In the genomic region with DNA sequence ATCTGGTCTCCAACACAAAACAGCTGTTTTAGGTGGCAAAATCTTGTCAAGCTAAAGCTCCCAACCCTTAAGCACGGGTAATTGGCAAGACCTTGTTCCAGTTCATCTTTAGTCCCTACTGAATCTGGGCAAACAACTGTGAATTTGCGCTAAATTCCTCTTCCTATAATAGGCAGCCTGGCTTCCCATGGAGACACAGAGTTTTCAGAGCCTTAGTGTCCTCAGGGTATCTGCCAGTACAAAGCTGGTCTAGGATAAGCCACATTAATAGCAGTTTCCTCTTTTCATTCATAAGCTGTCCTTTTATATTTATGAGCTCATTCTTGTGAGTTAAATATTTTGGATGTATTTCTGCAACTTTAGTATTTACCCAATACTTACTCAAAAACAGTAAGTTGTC, we compare ENCODE assay signal across 29 cellular contexts. TPM values are rescaled to one million over a fixed set of nuclear protein-coding genes. Genes with fewer than 3 reads are reported as not detected.
"Had no signal": no experiment of that assay in that cellular context is flagged by ENCODE, and none has a peak within 500 bp of the region (broad histone marks: within the 10 kb centered on the region; RNA-seq: fewer than 3 reads in every experiment).

No MANE protein-coding gene starts in this region.

- H3K36me3 ChIP-seq: breast epithelium, heart right ventricle, right lobe of liver, transverse colon, uterus had no signal

- H3K36me3 Mint-ChIP-seq: activated naive CD8-positive, alpha-beta T cell; memory B cell; stimulated activated effector memory CD8-positive, alpha-beta T cell treated with anti-CD3 and anti-CD28 coated beads, Interleukin-12 subunit alpha, Interleukin-12 subunit beta, amount 100 ng/mL, for 72 hours had no signal

- ATAC-seq: activated T-cell treated with anti-CD3 and anti-CD28 coated beads, Interleukin-2, amount 50 U/mL, for 4 hours; heart right ventricle; left cardiac atrium; mucosa of descending colon; right lobe of liver; stimulated activated effector memory CD8-positive, alpha-beta T cell treated with anti-CD3 and anti-CD28 coated beads, Interleukin-12 subunit alpha, Interleukin-12 subunit beta, amount 100 ng/mL, for 72 hours; stimulated activated naive CD8-positive, alpha-beta T cell treated with anti-CD3 and anti-CD28 coated beads, Interleukin-15, amount 100 ng/mL, for 72 hours had no signal

- H3K27ac Mint-ChIP-seq: activated naive CD8-positive, alpha-beta T cell; activated T-helper 2 cell treated with anti-CD3 and anti-CD28 coated beads, Interferon-gamma antibody, Interleukin-2, Interleukin-4, amounts not matched to agents 10 μg/mL and 5 μg/mL and 100 μg/mL, durations not matched to agents 14 hours and 24 hours and 36 hours; memory B cell; stimulated activated effector memory CD8-positive, alpha-beta T cell treated with anti-CD3 and anti-CD28 coated beads, Interleukin-12 subunit alpha, Interleukin-12 subunit beta, amount 100 ng/mL, for 72 hours; stimulated activated naive CD8-positive, alpha-beta T cell treated with anti-CD3 and anti-CD28 coated beads, Interleukin-15, amount 100 ng/mL, for 72 hours had no signal

- H3K4me1 Mint-ChIP-seq: central memory CD8-positive, alpha-beta T cell; memory B cell; stimulated activated effector memory CD8-positive, alpha-beta T cell treated with anti-CD3 and anti-CD28 coated beads, Interleukin-12 subunit alpha, Interleukin-12 subunit beta, amount 100 ng/mL, for 72 hours; stimulated activated naive CD8-positive, alpha-beta T cell treated with anti-CD3 and anti-CD28 coated beads, Interleukin-15, amount 100 ng/mL, for 72 hours had no signal

- H3K27me3 Mint-ChIP-seq: activated naive CD8-positive, alpha-beta T cell; central memory CD8-positive, alpha-beta T cell; memory B cell; stimulated activated naive CD8-positive, alpha-beta T cell treated with anti-CD3 and anti-CD28 coated beads, Interleukin-15, amount 100 ng/mL, for 72 hours had no signal

- H3K4me1 ChIP-seq: breast epithelium, heart right ventricle, right lobe of liver, transverse colon, uterus had no signal

- H3K9me3 ChIP-seq: breast epithelium, heart right ventricle, mucosa of descending colon, right lobe of liver, transverse colon, uterus had no signal

- H3K9me3 Mint-ChIP-seq: activated T-cell treated with anti-CD3 and anti-CD28 coated beads, Interleukin-2, amount 50 U/mL, for 4 hours; activated T-helper 2 cell treated with anti-CD3 and anti-CD28 coated beads, Interferon-gamma antibody, Interleukin-2, Interleukin-4, amounts not matched to agents 10 μg/mL and 5 μg/mL and 100 μg/mL, durations not matched to agents 14 hours and 24 hours and 36 hours; central memory CD8-positive, alpha-beta T cell; memory B cell; stimulated activated naive CD8-positive, alpha-beta T cell treated with anti-CD3 and anti-CD28 coated beads, Interleukin-15, amount 100 ng/mL, for 72 hours had no signal

- H3K27ac ChIP-seq: breast epithelium, dorsolateral prefrontal cortex, epithelial cell of prostate, heart right ventricle, right lobe of liver, transverse colon, uterus had no signal

- H3K4me3 ChIP-seq: breast epithelium, dorsolateral prefrontal cortex, heart right ventricle, mucosa of descending colon, right lobe of liver, transverse colon, uterus had no signal

- DNase-seq: activated CD4-positive, alpha-beta T cell treated with anti-CD3 and anti-CD28 coated beads for 4 hours; activated CD4-positive, alpha-beta T cell treated with anti-CD3 and anti-CD28 coated beads, Interleukin-2, amount 50 U/mL, for 48 hours; activated CD4-positive, CD25-positive, alpha-beta regulatory T cell; activated CD8-positive, alpha-beta memory T cell treated with anti-CD3 and anti-CD28 coated beads, Interleukin-2, amount 50 U/mL, for 48 hours; activated naive CD4-positive, alpha-beta T cell; activated T-cell treated with anti-CD3 and anti-CD28 coated beads, Interleukin-2, amount 50 U/mL, for 4 hours; dorsolateral prefrontal cortex; heart right ventricle; islet precursor cell; left cardiac atrium; mucosa of descending colon; right lobe of liver; small intestine; stimulated activated CD4-positive, alpha-beta T cell treated with anti-CD3 and anti-CD28 coated beads, Interleukin-2, amount 100 ng/mL, for 24 hours; stimulated activated naive CD8-positive, alpha-beta T cell treated with anti-CD3 and anti-CD28 coated beads, Interleukin-15, amount 100 ng/mL, for 72 hours; T1000; transverse colon; uterus had no signal

- H3K4me3 Mint-ChIP-seq: activated naive CD8-positive, alpha-beta T cell; activated T-cell treated with anti-CD3 and anti-CD28 coated beads, Interleukin-2, amount 50 U/mL, for 4 hours; central memory CD8-positive, alpha-beta T cell; memory B cell; stimulated activated effector memory CD8-positive, alpha-beta T cell treated with anti-CD3 and anti-CD28 coated beads, Interleukin-12 subunit alpha, Interleukin-12 subunit beta, amount 100 ng/mL, for 72 hours; stimulated activated naive CD8-positive, alpha-beta T cell treated with anti-CD3 and anti-CD28 coated beads, Interleukin-15, amount 100 ng/mL, for 72 hours had no signal

- H3K27me3 ChIP-seq: breast epithelium, heart right ventricle, right lobe of liver, transverse colon, uterus had no signal

RNA-seq across cellular contexts. Expression of gene FGF10, which starts 59.5 kb away (rescaled TPM):
- total RNA-seq: activated CD8-positive, alpha-beta memory T cell treated with anti-CD3 and anti-CD28 coated beads for 36 hours; activated T-cell treated with anti-CD3 and anti-CD28 coated beads, Interleukin-2, amount 50 U/mL, for 4 hours; activated T-helper 2 cell treated with anti-CD3 and anti-CD28 coated beads, Interferon-gamma antibody, Interleukin-2, Interleukin-4, amounts not matched to agents 10 μg/mL and 5 μg/mL and 100 μg/mL, durations not matched to agents 14 hours and 24 hours and 36 hours; astrocyte; fibroblast of villous mesenchyme had no signal
- polyA plus RNA-seq: neural cell had no signal
